In genomic region chr16:75464130-75464918, GRCh38 we compare ENCODE assay signal across 8 cellular contexts. TPM values are rescaled to one million over a fixed set of nuclear protein-coding genes. Genes with fewer than 3 reads are reported as not detected.
A peak's percentile ranks its signal among the peaks of the same experiment; 100 is the strongest.
DNase-seq lines count a peak whose midpoint lies in the region; ATAC-seq and TF ChIP-seq lines count a peak whose summit lies in the region.

A gene with protein sequence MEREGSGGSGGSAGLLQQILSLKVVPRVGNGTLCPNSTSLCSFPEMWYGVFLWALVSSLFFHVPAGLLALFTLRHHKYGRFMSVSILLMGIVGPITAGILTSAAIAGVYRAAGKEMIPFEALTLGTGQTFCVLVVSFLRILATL (minus strand): TSS chr16:75464689. CDS start chr16:75464600, 89 bp downstream.

- H3K36me3 ChIP-seq in mucosa of descending colon (ENCODE audit: low read depth): peaks cover 5% of the 10 kb centered on the region

- peak; percentile 70 for TF ChIP-seq RAD21 in Ishikawa (IDR thresholded peaks at IDR 0.05; ENCODE audit: low read depth)

- DNase-seq in DMS53 treated with DMSO at 0.1 percent for 48 hours (lab: John Stamatoyannopoulos, UW; ENCODE audit: unreplicated experiment): peak; percentile 91
- peak; percentile 74 for DNase-seq in OCI-M2 (lab: John Stamatoyannopoulos, UW; ENCODE audit: unreplicated experiment)
- peak; percentile 97 for DNase-seq in activated T-cell treated with anti-CD3 and anti-CD28 coated beads for 4 hours
- peak; percentile 99 for DNase-seq in epithelial cell of esophagus (ENCODE audit: low read depth)
- DNase-seq in mucosa of descending colon: peak; percentile 100
- peak; percentile 98 for DNase-seq in stimulated activated CD8-positive, alpha-beta memory T cell treated with anti-CD3 and anti-CD28 coated beads, Interleukin-4, amount 100 ng/mL, for 24 hours (ENCODE audit: low read depth)

- ATAC-seq in GM21576 (IDR thresholded peaks at IDR 0.05; ENCODE audit: unreplicated experiment): peak; percentile 94
- peak; percentile 96 for ATAC-seq in mucosa of descending colon

- H3K4me3 ChIP-seq in epithelial cell of esophagus (ENCODE audit: low read length) (peak within 1 kb of the TSS; percentile 72), mucosa of descending colon (peak within 1 kb of the TSS; percentile 96)

- no peaks in the 10 kb centered on the region for H3K9me3 ChIP-seq in mucosa of descending colon

- peaks cover 35% of the 10 kb centered on the region for H3K4me1 ChIP-seq in mucosa of descending colon (ENCODE audit: low read depth)

- intact Hi-C loops in mucosa of descending colon (cut with DNase I, micrococcal nuclease): loop anchor here (10.0 kb wide), 2 partner anchors 50 to 270 kb away; no protein-coding TSS in a partner anchor

- TF ChIP-seq CTCF in epithelial cell of esophagus (IDR thresholded peaks at IDR 0.05; ENCODE audit: insufficient read depth, low read depth, low read length, missing control alignments) (peak; percentile 98), mucosa of descending colon (IDR thresholded peaks at IDR 0.05) (peak; percentile 100)

- no peak; the same call in 1 of the 2 replicates for TF ChIP-seq EP300 in Ishikawa (IDR thresholded peaks at IDR 0.05; ENCODE audit: borderline replicate concordance)

TF ChIP-seq in Ishikawa, 13 proteins besides CTCF, POLR2A, EP300 and RAD21:
- TF ChIP-seq YY1 (IDR thresholded peaks at IDR 0.05; ENCODE audit: low read depth) (no peak), NFIC (IDR thresholded peaks at IDR 0.05) (peak; percentile 90), USF1 (IDR thresholded peaks at IDR 0.05) (peak; percentile 32; the same call in 1 of the 2 replicates), TAF1 (IDR thresholded peaks at IDR 0.05; ENCODE audit: low read depth) (peak; percentile 55; the same call in 1 of the 2 replicates), EGR1 (IDR thresholded peaks at IDR 0.05) (no peak), CEBPB (IDR thresholded peaks at IDR 0.05) (peak; percentile 22; the same call in 1 of the 2 replicates), REST (IDR thresholded peaks at IDR 0.05; ENCODE audit: low read depth) (no peak), TCF12 (IDR thresholded peaks at IDR 0.05; ENCODE audit: low read depth) (peak; percentile 48; the same call in 1 of the 2 replicates), ZBTB7A (IDR thresholded peaks at IDR 0.05; ENCODE audit: low read depth) (peak; percentile 76; the same call in 1 of the 2 replicates)
- TF ChIP-seq, protein P1, sequence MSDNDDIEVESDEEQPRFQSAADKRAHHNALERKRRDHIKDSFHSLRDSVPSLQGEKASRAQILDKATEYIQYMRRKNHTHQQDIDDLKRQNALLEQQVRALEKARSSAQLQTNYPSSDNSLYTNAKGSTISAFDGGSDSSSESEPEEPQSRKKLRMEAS (IDR thresholded peaks at IDR 0.05): peak; percentile 78

RNA-seq across cellular contexts. Expression of the gene that starts here (rescaled TPM):
- total RNA-seq in mucosa of descending colon: 10 to 100 TPM; 46.7 to 76.8 (median 46.7) TPM

Comparison
In these comparisons a context has a peak if more than half of its experiments do, and no peak if none do; other contexts are left out.
1. Peak in every context shown above with its lines: DNase-seq, ATAC-seq and H3K4me3 ChIP-seq.